In the genomic region with DNA sequence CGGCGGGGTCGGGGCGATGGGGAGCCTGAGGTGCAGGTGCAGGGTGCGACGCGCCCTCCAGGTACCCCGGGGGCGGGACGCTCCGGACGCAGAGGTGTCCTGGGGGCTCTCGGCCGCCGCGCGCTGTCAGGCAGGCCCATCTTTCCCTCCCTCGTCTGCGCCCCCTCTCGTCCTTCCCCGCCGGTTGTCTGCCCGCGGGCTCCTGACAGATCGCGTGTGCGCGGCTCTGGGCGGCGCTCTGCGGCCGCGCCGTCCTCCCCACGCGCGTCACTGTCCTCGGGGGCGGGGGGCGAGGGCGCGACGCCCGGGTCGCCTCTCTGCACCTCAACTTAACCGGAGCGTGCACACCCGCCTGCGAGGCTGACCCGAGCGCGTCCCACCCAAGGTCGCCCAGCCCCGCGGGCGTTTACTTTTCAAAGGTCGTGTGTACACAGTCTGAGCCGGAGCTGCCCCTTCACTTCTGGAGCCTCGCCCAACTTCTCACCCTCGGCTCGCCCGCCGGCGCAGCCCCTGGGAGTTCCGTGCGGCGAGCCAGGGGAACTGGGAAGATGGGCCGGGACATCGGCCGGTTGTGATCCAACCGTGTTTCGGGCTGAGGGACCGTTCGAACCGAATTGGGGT, we compare ENCODE assay signal across 8 cellular contexts. TPM values are rescaled to one million over a fixed set of nuclear protein-coding genes. Genes with fewer than 3 reads are reported as not detected.
A peak's percentile ranks its signal among the peaks of the same experiment; 100 is the strongest.
DNase-seq lines count a peak whose midpoint lies in the region; ATAC-seq and TF ChIP-seq lines count a peak whose summit lies in the region.

No MANE protein-coding gene starts in this region.

- H3K9me3 ChIP-seq in neural cell (ENCODE audit: low read length) = no peaks in the 10 kb centered on the region

- H3K4me2 ChIP-seq in neural cell (ENCODE audit: low read length) = peak overlapping the region; percentile 52

- H4K20me1 ChIP-seq in neural cell (ENCODE audit: insufficient read depth) = no peaks in the 10 kb centered on the region

- no peak for TF ChIP-seq EP300 in neural cell (conservative IDR thresholded peaks at IDR 0.05; ENCODE audit: poor library complexity, severe bottlenecking)

- TF ChIP-seq RAD21 in neural cell (conservative IDR thresholded peaks at IDR 0.05) = no peak

- TF ChIP-seq CTCF in fibroblast of mammary gland (conservative IDR thresholded peaks at IDR 0.05; ENCODE audit: control insufficient read depth, insufficient read depth, low read depth, low read length) (no peak), neural cell (IDR thresholded peaks at IDR 0.05; ENCODE audit: poor library complexity, severe bottlenecking) (no peak)

- peak overlapping the region; percentile 79 for H3K9ac ChIP-seq in neural cell (ENCODE audit: low read length)

- no peaks in the 10 kb centered on the region for H3F3A ChIP-seq in neural cell (ENCODE audit: insufficient read depth, low read length, poor library complexity, severe bottlenecking)

- H3K27me3 ChIP-seq in neural cell (ENCODE audit: insufficient read depth, low read depth, low read length) = peaks cover 3% of the 10 kb centered on the region

- DNase-seq in C1 segment of cervical spinal cord (lab: John Stamatoyannopoulos, UW) (peak in 12 of 14 donors; percentile 30 to 81 (median 70)), NOMO-1 treated with dmso at 0.1 percent for 144 hours (lab: John Stamatoyannopoulos, UW; ENCODE audit: unreplicated experiment) (peak; percentile 17), fibroblast of mammary gland (ENCODE audit: low read depth) (peak; percentile 18), substantia nigra (lab: John Stamatoyannopoulos, UW) (peak in 42 of 49 donors; percentile 22 to 89 (median 60))
- peak; percentile 9 to 43 for DNase-seq in activated T-helper 1 cell treated with anti-CD3 and anti-CD28 coated beads, Interleukin-2, amount 50 U/mL, for 16 hours (ENCODE audit: low read depth in 1 of 2, low spot score in 1 of 2)

- peak; percentile 21 for ATAC-seq in GM18873 (IDR thresholded peaks at IDR 0.05; ENCODE audit: low FRiP score, unreplicated experiment)
- ATAC-seq in HG03175 (IDR thresholded peaks at IDR 0.05; ENCODE audit: unreplicated experiment) = peak; percentile 30

- no peaks in the 10 kb centered on the region for H3K9me2 ChIP-seq in neural cell (ENCODE audit: insufficient read depth, low read length)

- H3K4me3 ChIP-seq in fibroblast of mammary gland (ENCODE audit: control insufficient read depth, low read depth, low read length) (peak overlapping the region; percentile 67), neural cell (ENCODE audit: low read length) (peak overlapping the region; percentile 96)

- H3K36me3 ChIP-seq in neural cell (ENCODE audit: insufficient read depth, low read length) = no peaks in the 10 kb centered on the region

- peak overlapping the region; percentile 70 for H2AFZ ChIP-seq in neural cell (ENCODE audit: low read depth, low read length)

- peaks cover 15% of the 10 kb centered on the region for H3K79me2 ChIP-seq in neural cell (replicated peaks; ENCODE audit: insufficient read depth, low read length)

- H3K27ac ChIP-seq in neural cell (ENCODE audit: low read length) = peak overlapping the region; percentile 55
- peak overlapping the region; percentile 72 for H3K27ac ChIP-seq in substantia nigra (ENCODE audit: low read depth, low read length, poor library complexity, severe bottlenecking)

TF ChIP-seq in neural cell, 6 proteins besides CTCF, POLR2A, EP300 and RAD21:
- no peak for TF ChIP-seq REST (IDR thresholded peaks at IDR 0.05; ENCODE audit: borderline replicate concordance)
- peak; percentile 10 for TF ChIP-seq SMC3 (conservative IDR thresholded peaks at IDR 0.05; ENCODE audit: poor library complexity)
- peak; percentile 84 for TF ChIP-seq MXI1 (conservative IDR thresholded peaks at IDR 0.05; ENCODE audit: poor library complexity, severe bottlenecking)
- no peak for TF ChIP-seq TAF1 (IDR thresholded peaks at IDR 0.05; ENCODE audit: low read depth)
- no peak for TF ChIP-seq EZH2 (IDR thresholded peaks at IDR 0.05; ENCODE audit: borderline replicate concordance, insufficient read depth, low read length, poor library complexity, severe bottlenecking)
- peak; percentile 54 for TF ChIP-seq POLR2AphosphoS5 (IDR thresholded peaks at IDR 0.05)
TF ChIP-seq in neural cell: peak in this region for 3.

RNA-seq across cellular contexts. Expression of gene AKAP1, which starts 0.5 kb away (rescaled TPM):
- 26.8 and 38.7 TPM in 2 replicates for polyA plus RNA-seq in neural cell
- 27.0 and 31.4 TPM in 2 replicates for polyA minus RNA-seq in neural cell

Comparison
In these comparisons a context has a peak if more than half of its experiments do, and no peak if none do; other contexts are left out.
1. Peak in every context shown above with its lines: DNase-seq, ATAC-seq, H3K4me3 ChIP-seq and H3K27ac ChIP-seq.
2. DNase-seq: peak in every context shown above with its lines; median percentile 70 in C1 segment of cervical spinal cord; 60 in substantia nigra; 26 in activated T-helper 1 cell treated with anti-CD3 and anti-CD28 coated beads, Interleukin-2, amount 50 U/mL, for 16 hours; 18 in fibroblast of mammary gland; 17 in NOMO-1 treated with dmso at 0.1 percent for 144 hours.